Comparison of ENCODE assay signal across 1 cellular context in the genomic region with DNA sequence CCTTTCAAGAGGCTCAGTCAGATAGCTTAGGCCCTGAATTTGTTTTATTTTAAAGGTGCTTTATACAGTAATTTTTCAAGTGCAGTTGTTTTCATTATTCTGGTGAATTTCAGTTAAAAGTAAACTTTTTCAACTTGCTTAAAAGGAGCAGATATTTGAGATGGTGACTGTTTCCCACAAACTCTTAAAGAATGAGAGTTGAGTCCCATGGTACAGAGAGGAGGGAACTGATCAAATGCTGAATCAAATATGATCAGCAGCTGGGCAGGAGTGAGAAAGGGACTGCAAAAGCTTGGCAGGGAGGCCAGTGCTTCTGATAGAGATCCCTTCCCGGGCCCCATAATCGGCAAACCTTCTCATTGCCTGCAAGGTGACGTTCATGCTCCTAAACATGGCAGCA.
TF ChIP-seq lines count a peak whose summit lies in the region.

No MANE protein-coding gene starts in this region.

TF ChIP-seq in IMR-90, 13 proteins besides CTCF, POLR2A, EP300 and RAD21 (continued from another document):
- TF ChIP-seq, protein P1, sequence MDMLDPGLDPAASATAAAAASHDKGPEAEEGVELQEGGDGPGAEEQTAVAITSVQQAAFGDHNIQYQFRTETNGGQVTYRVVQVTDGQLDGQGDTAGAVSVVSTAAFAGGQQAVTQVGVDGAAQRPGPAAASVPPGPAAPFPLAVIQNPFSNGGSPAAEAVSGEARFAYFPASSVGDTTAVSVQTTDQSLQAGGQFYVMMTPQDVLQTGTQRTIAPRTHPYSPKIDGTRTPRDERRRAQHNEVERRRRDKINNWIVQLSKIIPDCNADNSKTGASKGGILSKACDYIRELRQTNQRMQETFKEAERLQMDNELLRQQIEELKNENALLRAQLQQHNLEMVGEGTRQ (IDR thresholded peaks at IDR 0.05; ENCODE audit: low read depth, low read length): no peak
- TF ChIP-seq SMC3 (IDR thresholded peaks at IDR 0.05; ENCODE audit: low read depth, low read length) (no peak), MXI1 (IDR thresholded peaks at IDR 0.05; ENCODE audit: borderline replicate concordance, low read depth, low read length) (no peak), NFE2L2 (IDR thresholded peaks at IDR 0.05; ENCODE audit: low read depth, low read length) (no peak), MAFK (IDR thresholded peaks at IDR 0.05; ENCODE audit: low read depth, low read length) (no peak), FOS (IDR thresholded peaks at IDR 0.05; ENCODE audit: low read depth, low read length) (no peak), CHD1 (IDR thresholded peaks at IDR 0.05; ENCODE audit: low read depth, low read length) (no peak)
